In the genomic region with DNA sequence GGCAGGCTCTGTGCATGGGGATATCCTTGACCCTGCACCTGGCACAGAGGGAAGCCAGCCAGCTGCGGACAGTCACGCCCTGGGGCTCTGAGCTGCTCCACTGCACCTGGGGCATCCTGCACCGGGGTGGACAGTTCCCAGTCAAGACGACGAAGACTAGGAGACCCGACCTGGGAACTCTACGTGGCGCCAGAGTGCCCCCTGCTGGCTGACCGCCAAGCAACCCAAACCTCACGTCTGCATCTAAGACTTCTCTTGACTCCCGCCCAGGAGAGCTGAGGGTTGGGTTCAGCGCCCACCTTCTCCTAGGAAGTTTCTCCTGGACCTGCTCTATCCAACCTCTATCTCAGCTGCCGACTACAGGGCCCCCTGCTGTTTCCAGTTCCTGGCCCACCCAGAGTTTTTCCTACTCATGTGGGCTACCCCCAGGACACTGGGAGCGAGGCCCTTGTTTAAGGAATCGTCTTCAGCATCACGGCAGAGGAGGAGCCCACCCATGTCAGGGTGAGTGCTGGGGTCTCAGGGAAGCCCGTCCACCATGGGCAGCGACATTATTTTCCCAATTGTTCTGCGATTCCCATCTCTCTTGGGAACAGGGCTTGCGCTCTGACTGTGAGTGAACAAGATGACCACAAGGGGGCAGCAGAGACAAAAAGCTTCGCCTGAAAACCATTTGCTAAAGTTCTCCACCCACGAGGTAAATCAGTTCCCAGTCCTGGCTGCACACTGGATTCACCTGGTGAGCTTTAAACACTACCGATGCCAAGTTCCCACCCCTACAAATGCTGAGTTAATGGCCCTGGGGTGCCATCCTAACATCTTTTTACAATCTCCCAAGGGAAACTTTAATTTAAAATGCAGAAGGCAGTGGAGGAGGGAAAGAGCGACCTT, we compare ENCODE assay signal across 8 cellular contexts. TPM values are rescaled to one million over a fixed set of nuclear protein-coding genes. Genes with fewer than 3 reads are reported as not detected.
DNase-seq lines count a peak whose midpoint lies in the region; ATAC-seq and TF ChIP-seq lines count a peak whose summit lies in the region.

No MANE protein-coding gene starts in this region.

- H3K9me3 ChIP-seq in left lung = no peaks in the 10 kb centered on the region

- peaks cover 0 to 5% of the 10 kb centered on the region in 2 donors for H3K4me1 ChIP-seq in left lung

- H3K27ac ChIP-seq in left lung = no peak overlapping the region

- H3K4me1 Mint-ChIP-seq in activated CD4-positive, alpha-beta T cell treated with anti-CD3 and anti-CD28 coated beads, Interleukin-2, amount 10 ng/mL, durations not matched to agents 24 days and 14 days = peaks cover 7% of the 10 kb centered on the region

- H3K9me3 Mint-ChIP-seq in activated CD4-positive, alpha-beta T cell treated with anti-CD3 and anti-CD28 coated beads, Interleukin-2, amount 10 ng/mL, durations not matched to agents 24 days and 14 days = no peaks in the 10 kb centered on the region

- H3K27me3 Mint-ChIP-seq in activated CD4-positive, alpha-beta T cell treated with anti-CD3 and anti-CD28 coated beads, Interleukin-2, amount 10 ng/mL, durations not matched to agents 24 days and 14 days = peaks cover 20% of the 10 kb centered on the region

- intact Hi-C loops in activated CD4-positive, alpha-beta T cell treated with anti-CD3 and anti-CD28 coated beads, Interleukin-2, amount 10 ng/mL, durations not matched to agents 24 days and 14 days (cut with micrococcal nuclease) = loop anchor here (1.0 to 2.0 kb wide), 3 partner anchors 87 to 199 kb away; no protein-coding TSS in a partner anchor
- intact Hi-C loops in left lung (cut with DNase I) = loop anchor here in 1 of 2 donors (10.0 kb wide), 1 partner anchor 202 kb away; no protein-coding TSS in a partner anchor

- ATAC-seq in HG02884 (IDR thresholded peaks at IDR 0.05; ENCODE audit: unreplicated experiment) (peak; percentile 70), left lung (peak; percentile 96), HG03439 (IDR thresholded peaks at IDR 0.05; ENCODE audit: unreplicated experiment) (no peak)

- H3K27ac Mint-ChIP-seq in activated CD4-positive, alpha-beta T cell treated with anti-CD3 and anti-CD28 coated beads, Interleukin-2, amount 10 ng/mL, durations not matched to agents 24 days and 14 days = no peak overlapping the region

- peak; percentile 44 for DNase-seq in DMS153 treated with DMSO at 0.1 percent for 48 hours (lab: John Stamatoyannopoulos, UW; ENCODE audit: unreplicated experiment)
- DNase-seq in NCI-H510A (lab: John Stamatoyannopoulos, UW) = peak; percentile 24
- DNase-seq in activated CD4-positive, alpha-beta T cell treated with anti-CD3 and anti-CD28 coated beads, Interleukin-2, amount 10 ng/mL, durations not matched to agents 24 days and 14 days = peak; percentile 89
- peak; percentile 58 for DNase-seq in dedifferentiated amniotic fluid mesenchymal stem cell (ENCODE audit: extremely low spot score)
- DNase-seq in left lung = peak; percentile 57 to 78
- DNase-seq in stimulated activated CD4-positive, alpha-beta T cell treated with anti-CD3 and anti-CD28 coated beads, Interleukin-4, amount 100 ng/mL, for 1 hour = peak; percentile 54

- H3K27me3 ChIP-seq in left lung = peaks cover 0 to 64% of the 10 kb centered on the region in 2 donors

- peak; percentile 85 to 90 for TF ChIP-seq CTCF in left lung (IDR thresholded peaks at IDR 0.05)

- H3K36me3 Mint-ChIP-seq in activated CD4-positive, alpha-beta T cell treated with anti-CD3 and anti-CD28 coated beads, Interleukin-2, amount 10 ng/mL, durations not matched to agents 24 days and 14 days (ENCODE audit: low read depth) = no peaks in the 10 kb centered on the region

- no peak overlapping the region for H3K4me3 Mint-ChIP-seq in activated CD4-positive, alpha-beta T cell treated with anti-CD3 and anti-CD28 coated beads, Interleukin-2, amount 10 ng/mL, durations not matched to agents 24 days and 14 days

- no peaks in the 10 kb centered on the region for H3K36me3 ChIP-seq in left lung

- H3K4me3 ChIP-seq in left lung = no peak overlapping the region

RNA-seq across cellular contexts. Expression of gene TLE7, which starts 29.3 kb away (rescaled TPM):
- not detected in 2 replicates for total RNA-seq in activated CD4-positive, alpha-beta T cell treated with anti-CD3 and anti-CD28 coated beads, Interleukin-2, amount 10 ng/mL, durations not matched to agents 24 days and 14 days
- not detected for total RNA-seq in left lung

RNA-seq across cellular contexts. Expression of gene ZNF23, which starts 49.5 kb away (rescaled TPM):
- total RNA-seq in activated CD4-positive, alpha-beta T cell treated with anti-CD3 and anti-CD28 coated beads, Interleukin-2, amount 10 ng/mL, durations not matched to agents 24 days and 14 days = 5.2 and 6.1 TPM in 2 replicates
- 1 to 10 TPM; 6.8 to 7.8 TPM for total RNA-seq in left lung

RNA-seq across cellular contexts. Expression of gene CALB2, which starts 54.0 kb away (rescaled TPM):
- not detected in 2 replicates for total RNA-seq in activated CD4-positive, alpha-beta T cell treated with anti-CD3 and anti-CD28 coated beads, Interleukin-2, amount 10 ng/mL, durations not matched to agents 24 days and 14 days
- total RNA-seq in left lung = under 1 TPM; 0.35 to 0.60 TPM

Comparison
In these comparisons a context has a peak if more than half of its experiments do, and no peak if none do; other contexts are left out.
1. DNase-seq: peak in every context shown above with its lines; median percentile 89 in activated CD4-positive, alpha-beta T cell treated with anti-CD3 and anti-CD28 coated beads, Interleukin-2, amount 10 ng/mL, durations not matched to agents 24 days and 14 days; 68 in left lung; 58 in dedifferentiated amniotic fluid mesenchymal stem cell; 54 in stimulated activated CD4-positive, alpha-beta T cell treated with anti-CD3 and anti-CD28 coated beads, Interleukin-4, amount 100 ng/mL, for 1 hour; 44 in DMS153 treated with DMSO at 0.1 percent for 48 hours; 24 in NCI-H510A.